ENCODE assay signal across 8 cellular contexts in the genomic region with DNA sequence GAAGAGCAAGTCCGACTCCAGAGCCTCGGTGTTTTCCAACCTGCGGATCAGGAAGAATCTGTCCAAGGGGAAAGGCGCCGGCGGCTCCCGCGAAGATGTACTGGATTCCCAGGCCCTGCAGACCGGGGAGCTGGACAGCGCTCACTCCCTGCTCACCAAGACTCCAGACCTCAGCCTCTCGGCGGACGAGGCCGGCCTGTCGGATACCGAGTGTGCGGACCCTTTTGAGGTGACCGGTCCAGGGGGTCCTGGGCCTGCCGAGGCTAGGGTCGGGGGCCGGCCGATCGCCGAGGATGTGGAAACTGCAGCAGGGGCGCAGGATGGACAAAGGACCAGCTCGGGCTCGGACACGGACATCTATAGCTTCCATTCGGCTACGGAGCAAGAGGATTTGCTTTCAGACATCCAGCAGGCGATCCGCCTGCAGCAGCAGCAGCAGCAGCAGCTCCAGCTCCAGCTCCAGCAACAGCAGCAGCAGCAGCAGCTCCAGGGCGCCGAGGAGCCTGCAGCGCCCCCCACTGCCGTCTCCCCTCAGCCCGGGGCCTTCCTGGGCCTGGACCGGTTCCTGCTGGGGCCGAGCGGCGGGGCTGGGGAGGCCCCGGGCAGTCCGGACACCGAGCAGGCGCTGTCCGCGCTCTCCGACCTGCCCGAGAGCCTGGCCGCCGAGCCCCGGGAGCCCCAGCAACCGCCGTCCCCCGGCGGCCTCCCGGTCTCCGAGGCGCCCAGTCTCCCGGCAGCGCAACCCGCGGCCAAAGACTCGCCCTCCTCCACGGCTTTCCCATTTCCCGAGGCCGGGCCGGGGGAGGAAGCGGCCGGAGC. TPM values are rescaled to one million over a fixed set of nuclear protein-coding genes. Genes with fewer than 3 reads are reported as not detected.
A peak's percentile ranks its signal among the peaks of the same experiment; 100 is the strongest.
DNase-seq lines count a peak whose midpoint lies in the region; ATAC-seq and TF ChIP-seq lines count a peak whose summit lies in the region.

No MANE protein-coding gene starts in this region.

- no peak overlapping the region for H3K14ac ChIP-seq in H9 (ENCODE audit: insufficient read depth, low read length)

- H4K91ac ChIP-seq in H9 (ENCODE audit: insufficient read length, low read depth, low read length) = no peak overlapping the region

- H3K9me3 Mint-ChIP-seq in H9 = no peaks in the 10 kb centered on the region; a peak in 1 of 5 replicates
- H3K9me3 Mint-ChIP-seq in stimulated activated naive B cell treated with anti-CD40 and anti-IgM and Interleukin-4, amounts not matched to agents 10 μg/mL and 1 μg/mL and 100 μg/mL, for 72 hours = peaks cover 0 to 1% of the 10 kb centered on the region in 2 donors

- H3K9me3 ChIP-seq in H9 (ENCODE audit: control insufficient read depth, low read depth, low read length) (no peaks in the 10 kb centered on the region), body of pancreas (no peaks in the 10 kb centered on the region)

- H2BK15ac ChIP-seq in H9 (ENCODE audit: low read depth, low read length) = no peak overlapping the region

- H2BK20ac ChIP-seq in H9 (ENCODE audit: low read depth, low read length, poor library complexity, severe bottlenecking) = no peak overlapping the region

- H3K36me3 ChIP-seq in body of pancreas (replicated peaks in 1 of 2; ENCODE audit: insufficient read depth in 1 of 2, low read depth in 2 of 2) = no peaks in the 10 kb centered on the region

- H3K18ac ChIP-seq in H9 (ENCODE audit: insufficient read length, low read depth, low read length) = no peak overlapping the region

- ATAC-seq in body of pancreas = peak; percentile 33
- no peak for ATAC-seq in stimulated activated naive B cell treated with anti-CD40 and anti-IgM and Interleukin-4, amounts not matched to agents 10 μg/mL and 1 μg/mL and 100 μg/mL, for 72 hours (replicated peaks)

- peaks cover 11% of the 10 kb centered on the region in 2 experiments for H3K4me1 Mint-ChIP-seq in H9
- peaks cover 3 to 11% of the 10 kb centered on the region in 2 donors for H3K4me1 Mint-ChIP-seq in stimulated activated naive B cell treated with anti-CD40 and anti-IgM and Interleukin-4, amounts not matched to agents 10 μg/mL and 1 μg/mL and 100 μg/mL, for 72 hours

- no peak overlapping the region for H3K27ac ChIP-seq in 22Rv1
- H3K27ac ChIP-seq in H9 (ENCODE audit: insufficient read length, low read depth, low read length) = no peak overlapping the region
- H3K27ac ChIP-seq in body of pancreas = no peak overlapping the region
- H3K27ac ChIP-seq in temporal lobe (ENCODE audit: low read depth, low read length) = peak overlapping the region; percentile 56

- no peaks in the 10 kb centered on the region for H3K4me1 ChIP-seq in H9 (ENCODE audit: insufficient read depth, low read length)
- peaks cover 21% of the 10 kb centered on the region for H3K4me1 ChIP-seq in body of pancreas

- no peak overlapping the region for H3K56ac ChIP-seq in H9 (ENCODE audit: insufficient read length, low read depth, low read length)

- H4K20me1 ChIP-seq in H9 (ENCODE audit: control insufficient read depth, insufficient read depth, insufficient read length) = no peaks in the 10 kb centered on the region

- H3K4me3 ChIP-seq in body of pancreas = no peak overlapping the region

- no CpG with 5 or more reads among the region's 70 CpGs for WGBS in H9 (ENCODE audit: extremely low coverage, insufficient read length, low lambda C conversion rate)
- 1% methylated on average over 24 to 48 of the region's 70 CpGs for WGBS in body of pancreas, 2 donors

- H4K5ac ChIP-seq in H9 (ENCODE audit: insufficient read length, low read depth, low read length) = no peak overlapping the region

- no peaks in the 10 kb centered on the region for H3K79me2 ChIP-seq in H9 (ENCODE audit: insufficient read depth, low read length)

- peaks cover 16% of the 10 kb centered on the region for H3K23me2 ChIP-seq in H9 (ENCODE audit: insufficient read length, low read depth, low read length, poor library complexity, severe bottlenecking)

- H2BK120ac ChIP-seq in H9 (ENCODE audit: low read depth, low read length, poor library complexity, severe bottlenecking) = no peak overlapping the region

- H3K4me2 ChIP-seq in H9 (ENCODE audit: insufficient read depth, insufficient read length, low read length) = peak overlapping the region; percentile 49

- H3K27me3 Mint-ChIP-seq in H9 (ENCODE audit: low read depth) = peaks cover 63% of the 10 kb centered on the region
- H3K27me3 Mint-ChIP-seq in stimulated activated naive B cell treated with anti-CD40 and anti-IgM and Interleukin-4, amounts not matched to agents 10 μg/mL and 1 μg/mL and 100 μg/mL, for 72 hours = peaks cover 27 to 49% of the 10 kb centered on the region in 2 donors

- peak overlapping the region; percentile 65 to 86 for H3K4me3 Mint-ChIP-seq in H9
- H3K4me3 Mint-ChIP-seq in stimulated activated naive B cell treated with anti-CD40 and anti-IgM and Interleukin-4, amounts not matched to agents 10 μg/mL and 1 μg/mL and 100 μg/mL, for 72 hours = no peak overlapping the region

- no peak overlapping the region for H2BK5ac ChIP-seq in H9 (ENCODE audit: insufficient read length, low read length)

- no peak overlapping the region for H2AK5ac ChIP-seq in H9 (ENCODE audit: insufficient read length, low read length)

- no peak for TF ChIP-seq POLR2A in body of pancreas (IDR thresholded peaks at IDR 0.05)

- no peak overlapping the region for H2AFZ ChIP-seq in H9 (ENCODE audit: low read length)

- H3K23ac ChIP-seq in H9 (ENCODE audit: insufficient read length, low read depth, low read length) = no peak overlapping the region

- no peak overlapping the region for H2BK12ac ChIP-seq in H9 (ENCODE audit: insufficient read length, low read depth, low read length)

- no peak overlapping the region for H3K4ac ChIP-seq in H9 (ENCODE audit: low read depth, low read length)

- H4K8ac ChIP-seq in H9 (replicated peaks; ENCODE audit: insufficient read length, low read depth, low read length) = no peak overlapping the region

- no peak overlapping the region for H3T11ph ChIP-seq in H9 (ENCODE audit: low read length)

- H3K36me3 Mint-ChIP-seq in H9 (ENCODE audit: insufficient read depth in 1 of 3, low read depth in 3 of 3) = no peaks in the 10 kb centered on the region; a peak in 1 of 7 replicates
- peaks cover 0 to 1% of the 10 kb centered on the region in 2 donors for H3K36me3 Mint-ChIP-seq in stimulated activated naive B cell treated with anti-CD40 and anti-IgM and Interleukin-4, amounts not matched to agents 10 μg/mL and 1 μg/mL and 100 μg/mL, for 72 hours

- H3K27ac Mint-ChIP-seq in H9 = no peak overlapping the region; a peak in 1 of 7 replicates
- no peak overlapping the region for H3K27ac Mint-ChIP-seq in stimulated activated naive B cell treated with anti-CD40 and anti-IgM and Interleukin-4, amounts not matched to agents 10 μg/mL and 1 μg/mL and 100 μg/mL, for 72 hours

- no peak overlapping the region for H3K9ac ChIP-seq in H9 (ENCODE audit: extremely low read depth, insufficient read length, low read length)

- peak; percentile 12; the same call in 1 of the 2 replicates for TF ChIP-seq CTCF in 22Rv1 (IDR thresholded peaks at IDR 0.05)
- peak; percentile 32; the same call in 2 of the 3 replicates for TF ChIP-seq CTCF in H9 (conservative IDR thresholded peaks at IDR 0.05)
- TF ChIP-seq CTCF in body of pancreas (IDR thresholded peaks at IDR 0.05) = no peak

- no peaks in the 10 kb centered on the region for H3K79me1 ChIP-seq in H9 (ENCODE audit: insufficient read depth, low read depth, low read length, poor library complexity, severe bottlenecking)

- peak; percentile 56 for DNase-seq in H9
- DNase-seq in body of pancreas = peak in 3 of 4 donors; percentile 13 to 16 (median 16)
- DNase-seq in iPS-NIHi7 (ENCODE audit: extremely low spot score) = peak; percentile 49
- DNase-seq in stimulated activated naive B cell treated with anti-CD40 and anti-IgM and Interleukin-4, amounts not matched to agents 10 μg/mL and 1 μg/mL and 100 μg/mL, for 72 hours = no peak
- no peak for DNase-seq in HPDE6-E6E7 (ENCODE audit: extremely low spot score)
- DNase-seq in activated gamma-delta T cell treated with Interleukin-2 at 50 U/mL for 16 hours = no peak

- intact Hi-C loops in body of pancreas (cut with DNase I) = no loop called here

- peaks cover 6% of the 10 kb centered on the region; the same call in 1 of the 2 replicates for H3K27me3 ChIP-seq in H9 (ENCODE audit: insufficient read depth, low read length)
- peaks cover 0 to 18% of the 10 kb centered on the region in 2 donors for H3K27me3 ChIP-seq in body of pancreas

RNA-seq across cellular contexts. Expression of a gene that starts 0.8 kb away (rescaled TPM):
- total RNA-seq in H9 (2021) (0.59 and 0.61 TPM in 2 replicates), body of pancreas (under 1 TPM; 0.26 to 0.33 TPM), temporal lobe (64.4 TPM)

Comparison
In these comparisons a context has a peak if more than half of its experiments do, and no peak if none do; other contexts are left out.
1. CTCF ChIP-seq: peak in 22Rv1 (single experiment) and H9 (single experiment); none in body of pancreas (0 of 7).
2. DNase-seq: peak in H9 (single experiment), body of pancreas (3 of 4) and iPS-NIHi7 (single experiment); none in stimulated activated naive B cell treated with anti-CD40 and anti-IgM and Interleukin-4, amounts not matched to agents 10 μg/mL and 1 μg/mL and 100 μg/mL, for 72 hours (single experiment), HPDE6-E6E7 (single experiment) and activated gamma-delta T cell treated with Interleukin-2 at 50 U/mL for 16 hours (single experiment).
3. H3K4me3 Mint-ChIP-seq: peak in H9 (2 of 2); none in stimulated activated naive B cell treated with anti-CD40 and anti-IgM and Interleukin-4, amounts not matched to agents 10 μg/mL and 1 μg/mL and 100 μg/mL, for 72 hours (0 of 2).
4. RNA of a gene that starts 0.8 kb away (total RNA-seq): 64.4 TPM in temporal lobe (single experiment); 0.59 to 0.61 TPM in H9 and 0.26 to 0.33 TPM in body of pancreas; every median in the first group is over 10 times any median in the second.